27 cellular contexts compared by ENCODE assay signal in the genomic region with DNA sequence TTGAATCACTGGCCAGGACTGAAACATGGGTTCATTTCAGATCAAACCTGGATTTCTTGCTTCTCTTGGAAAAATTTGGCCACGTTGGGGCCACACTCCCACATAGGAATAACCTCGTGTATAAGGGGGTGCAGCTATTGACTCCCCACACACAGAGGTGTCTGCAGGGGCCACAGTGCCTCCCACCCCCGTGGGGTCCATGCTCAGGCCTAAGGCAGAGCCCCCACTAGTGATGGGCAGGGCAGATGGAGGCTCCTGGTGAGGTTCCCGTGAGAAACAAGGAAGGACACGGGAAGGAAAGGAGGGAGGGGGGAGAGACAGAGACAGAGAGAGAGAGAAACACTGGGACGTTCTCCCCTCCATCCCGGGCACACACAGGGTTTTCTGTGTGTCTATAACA.
"Had no signal": no experiment of that assay in that cellular context is flagged by ENCODE, and none has a peak within 500 bp of the region (broad histone marks: within the 10 kb centered on the region; RNA-seq: fewer than 3 reads in every experiment).

No MANE protein-coding gene starts in this region.

- H3K27ac ChIP-seq: brain microvascular endothelial cell, esophagus muscularis mucosa, foreskin keratinocyte, gastrocnemius medialis, WERI-Rb-1 had no signal

- ATAC-seq: activated CD4-positive, CD25-positive, alpha-beta regulatory T cell treated with anti-CD3 and anti-CD28 coated beads, Interleukin-2, amount 50 U/mL, for 24 hours; activated CD8-positive, alpha-beta T cell treated with anti-CD3 and anti-CD28 coated beads for 36 hours; activated naive CD4-positive, alpha-beta T cell treated with anti-CD3 and anti-CD28 coated beads, Interleukin-2, amount 50 U/mL, for 72 hours; activated T-cell treated with anti-CD3 and anti-CD28 coated beads, Interleukin-2, amount 50 U/mL, for 4 hours; activated T-helper 17 cell treated with anti-CD3 and anti-CD28 coated beads, Interleukin-2, amount 50 U/mL, for 72 hours; effector memory CD8-positive, alpha-beta T cell; foreskin keratinocyte; gastrocnemius medialis; T-helper 17 cell had no signal

- H3K36me3 ChIP-seq: brain microvascular endothelial cell, esophagus muscularis mucosa, gastrocnemius medialis, WERI-Rb-1 had no signal

- H3K4me3 ChIP-seq: esophagus muscularis mucosa, gastrocnemius medialis had no signal

- DNase-seq: activated B cell treated with CpG ODN at 0.5 μM for 24 hours; activated CD4-positive, alpha-beta T cell treated with anti-CD3 and anti-CD28 coated beads for 48 hours; activated CD4-positive, alpha-beta T cell treated with anti-CD3 and anti-CD28 coated beads, Interleukin-2, amount 50 U/mL, for 1 hour; activated CD4-positive, alpha-beta T cell treated with anti-CD3 and anti-CD28 coated beads, Interleukin-2, amount 50 U/mL, for 48 hours; activated CD8-positive, alpha-beta memory T cell treated with anti-CD3 and anti-CD28 coated beads for 24 hours; activated CD8-positive, alpha-beta T cell treated with anti-CD3 and anti-CD28 coated beads for 36 hours; activated gamma-delta T cell; activated naive CD4-positive, alpha-beta T cell; activated naive CD4-positive, alpha-beta T cell treated with anti-CD3 and anti-CD28 coated beads, Interleukin-2, amount 10 ng/mL, durations not matched to agents 7 days and 5 days; activated T-cell treated with anti-CD3 and anti-CD28 coated beads, Interleukin-2, amount 50 U/mL, for 4 hours; brain microvascular endothelial cell; caudate nucleus; cortex of kidney; dermis blood vessel endothelial cell; effector CD4-positive, alpha-beta T cell; effector memory CD8-positive, alpha-beta T cell; erythroblast; foreskin keratinocyte; gastrocnemius medialis; T-helper 1 cell; T-helper 17 cell; T1000; WERI-Rb-1 had no signal

- H3K4me1 ChIP-seq: esophagus muscularis mucosa, gastrocnemius medialis had no signal

- H3K27me3 ChIP-seq: brain microvascular endothelial cell, foreskin keratinocyte had no signal

- H3K9me3 ChIP-seq: esophagus muscularis mucosa, gastrocnemius medialis had no signal
